1 cellular context compared by ENCODE assay signal in the genomic region with DNA sequence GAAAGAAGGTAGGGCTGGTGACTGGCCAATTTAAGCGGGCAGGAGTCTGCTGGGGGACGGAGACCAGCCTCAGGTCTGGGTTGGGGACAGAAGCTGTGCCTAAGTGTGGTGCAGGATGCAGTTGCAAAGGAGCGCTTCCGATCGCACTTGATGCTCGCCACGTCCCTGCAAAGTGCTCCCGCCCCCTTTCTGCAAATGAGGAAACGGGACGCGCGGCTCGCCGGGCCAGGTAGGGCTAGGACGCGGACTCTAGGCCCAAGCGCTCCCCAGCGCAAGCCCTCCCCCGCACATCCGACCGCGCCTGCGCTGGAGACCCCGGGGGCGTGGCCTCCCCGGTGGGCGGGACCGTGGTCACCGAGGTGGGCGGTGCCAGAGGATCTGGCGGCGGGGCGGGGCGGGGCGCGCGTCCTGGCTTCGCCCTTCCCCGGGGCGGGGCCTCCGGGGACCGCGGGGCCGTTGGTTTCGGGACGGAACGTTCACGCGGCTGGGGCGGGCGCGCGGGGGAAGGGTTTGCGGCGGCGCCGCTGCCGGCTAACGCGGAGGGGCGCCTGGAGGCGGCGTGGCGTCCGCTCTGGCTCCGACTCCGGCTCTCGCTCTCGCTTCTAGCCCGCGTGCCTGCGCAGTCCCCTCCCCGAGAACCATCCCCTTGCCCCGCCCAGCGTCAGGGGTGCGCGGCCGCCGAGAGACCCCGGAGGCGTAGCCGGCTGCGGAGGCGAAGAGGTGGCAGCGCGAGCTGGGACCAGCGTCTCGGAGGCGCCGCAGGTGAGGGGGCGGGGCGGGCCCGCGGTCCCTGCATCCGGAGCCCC.
TF ChIP-seq lines count a peak whose summit lies in the region.

A gene (plus strand): TSS at position 513 of the 806 bp plus-strand sequence. CDS start 12,446 bp downstream, outside the sequence.

TF ChIP-seq in HepG2, 621 proteins besides CTCF, POLR2A, EP300 and RAD21 (continued from another document):
- TF ChIP-seq, protein P1, sequence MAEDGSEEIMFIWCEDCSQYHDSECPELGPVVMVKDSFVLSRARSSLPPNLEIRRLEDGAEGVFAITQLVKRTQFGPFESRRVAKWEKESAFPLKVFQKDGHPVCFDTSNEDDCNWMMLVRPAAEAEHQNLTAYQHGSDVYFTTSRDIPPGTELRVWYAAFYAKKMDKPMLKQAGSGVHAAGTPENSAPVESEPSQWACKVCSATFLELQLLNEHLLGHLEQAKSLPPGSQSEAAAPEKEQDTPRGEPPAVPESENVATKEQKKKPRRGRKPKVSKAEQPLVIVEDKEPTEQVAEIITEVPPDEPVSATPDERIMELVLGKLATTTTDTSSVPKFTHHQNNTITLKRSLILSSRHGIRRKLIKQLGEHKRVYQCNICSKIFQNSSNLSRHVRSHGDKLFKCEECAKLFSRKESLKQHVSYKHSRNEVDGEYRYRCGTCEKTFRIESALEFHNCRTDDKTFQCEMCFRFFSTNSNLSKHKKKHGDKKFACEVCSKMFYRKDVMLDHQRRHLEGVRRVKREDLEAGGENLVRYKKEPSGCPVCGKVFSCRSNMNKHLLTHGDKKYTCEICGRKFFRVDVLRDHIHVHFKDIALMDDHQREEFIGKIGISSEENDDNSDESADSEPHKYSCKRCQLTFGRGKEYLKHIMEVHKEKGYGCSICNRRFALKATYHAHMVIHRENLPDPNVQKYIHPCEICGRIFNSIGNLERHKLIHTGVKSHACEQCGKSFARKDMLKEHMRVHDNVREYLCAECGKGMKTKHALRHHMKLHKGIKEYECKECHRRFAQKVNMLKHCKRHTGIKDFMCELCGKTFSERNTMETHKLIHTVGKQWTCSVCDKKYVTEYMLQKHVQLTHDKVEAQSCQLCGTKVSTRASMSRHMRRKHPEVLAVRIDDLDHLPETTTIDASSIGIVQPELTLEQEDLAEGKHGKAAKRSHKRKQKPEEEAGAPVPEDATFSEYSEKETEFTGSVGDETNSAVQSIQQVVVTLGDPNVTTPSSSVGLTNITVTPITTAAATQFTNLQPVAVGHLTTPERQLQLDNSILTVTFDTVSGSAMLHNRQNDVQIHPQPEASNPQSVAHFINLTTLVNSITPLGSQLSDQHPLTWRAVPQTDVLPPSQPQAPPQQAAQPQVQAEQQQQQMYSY (CRISPR knock-in tag; IDR thresholded peaks at IDR 0.05) = no peak
- no peak for TF ChIP-seq MEIS1 (CRISPR knock-in tag; IDR thresholded peaks at IDR 0.05; ENCODE audit: borderline replicate concordance)
- TF ChIP-seq, protein P2, sequence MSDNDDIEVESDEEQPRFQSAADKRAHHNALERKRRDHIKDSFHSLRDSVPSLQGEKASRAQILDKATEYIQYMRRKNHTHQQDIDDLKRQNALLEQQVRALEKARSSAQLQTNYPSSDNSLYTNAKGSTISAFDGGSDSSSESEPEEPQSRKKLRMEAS (IDR thresholded peaks at IDR 0.05) = peak; percentile 82; the same call in 1 of the 2 replicates
- no peak for TF ChIP-seq KDM1A (CRISPR knock-in tag; IDR thresholded peaks at IDR 0.05)
- no peak for TF ChIP-seq RAD51 (IDR thresholded peaks at IDR 0.05; ENCODE audit: borderline replicate concordance)
- no peak for TF ChIP-seq FOXJ3 (CRISPR knock-in tag; IDR thresholded peaks at IDR 0.05; ENCODE audit: borderline replicate concordance)
- TF ChIP-seq ZNF337 (CRISPR knock-in tag; IDR thresholded peaks at IDR 0.05; ENCODE audit: borderline replicate concordance, low read depth) = no peak
- peak; percentile 97 for TF ChIP-seq ZNF564 (CRISPR knock-in tag; IDR thresholded peaks at IDR 0.05)
- TF ChIP-seq TBP (CRISPR knock-in tag; IDR thresholded peaks at IDR 0.05) = no peak
- peak; percentile 60 for TF ChIP-seq NR2C2 (CRISPR knock-in tag; IDR thresholded peaks at IDR 0.05; ENCODE audit: borderline replicate concordance)
- no peak for TF ChIP-seq HNRNPL (IDR thresholded peaks at IDR 0.05; ENCODE audit: low read depth, low read length)
- TF ChIP-seq ZFP36L2 (CRISPR knock-in tag; IDR thresholded peaks at IDR 0.05) = no peak
- TF ChIP-seq TMF1 (CRISPR knock-in tag; IDR thresholded peaks at IDR 0.05; ENCODE audit: low read depth) = no peak; the same call in 1 of the 2 replicates
- TF ChIP-seq, protein P3, sequence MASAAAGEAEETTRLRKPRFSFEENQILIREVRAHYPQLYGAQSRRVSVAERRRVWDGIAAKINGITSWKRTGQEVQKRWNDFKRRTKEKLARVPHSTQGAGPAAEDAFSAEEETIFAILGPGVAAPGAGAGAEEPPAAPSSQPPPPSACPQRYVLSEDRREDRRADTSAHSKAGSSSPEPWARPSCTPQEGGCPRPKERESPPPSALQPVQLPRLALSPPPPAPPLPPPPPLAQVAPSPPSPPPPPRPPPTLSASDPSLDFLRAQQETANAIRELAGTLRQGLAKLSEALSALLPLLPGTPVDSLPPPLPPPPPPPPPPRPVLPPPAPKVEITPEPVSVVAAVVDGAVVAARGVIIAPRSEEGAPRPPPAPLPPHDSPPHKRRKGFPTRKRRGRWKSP (CRISPR knock-in tag; IDR thresholded peaks at IDR 0.05) = peak; percentile 78; the same call in 1 of the 2 replicates
- no peak for TF ChIP-seq NFATC3 (CRISPR knock-in tag; IDR thresholded peaks at IDR 0.05)
- TF ChIP-seq, protein P4, sequence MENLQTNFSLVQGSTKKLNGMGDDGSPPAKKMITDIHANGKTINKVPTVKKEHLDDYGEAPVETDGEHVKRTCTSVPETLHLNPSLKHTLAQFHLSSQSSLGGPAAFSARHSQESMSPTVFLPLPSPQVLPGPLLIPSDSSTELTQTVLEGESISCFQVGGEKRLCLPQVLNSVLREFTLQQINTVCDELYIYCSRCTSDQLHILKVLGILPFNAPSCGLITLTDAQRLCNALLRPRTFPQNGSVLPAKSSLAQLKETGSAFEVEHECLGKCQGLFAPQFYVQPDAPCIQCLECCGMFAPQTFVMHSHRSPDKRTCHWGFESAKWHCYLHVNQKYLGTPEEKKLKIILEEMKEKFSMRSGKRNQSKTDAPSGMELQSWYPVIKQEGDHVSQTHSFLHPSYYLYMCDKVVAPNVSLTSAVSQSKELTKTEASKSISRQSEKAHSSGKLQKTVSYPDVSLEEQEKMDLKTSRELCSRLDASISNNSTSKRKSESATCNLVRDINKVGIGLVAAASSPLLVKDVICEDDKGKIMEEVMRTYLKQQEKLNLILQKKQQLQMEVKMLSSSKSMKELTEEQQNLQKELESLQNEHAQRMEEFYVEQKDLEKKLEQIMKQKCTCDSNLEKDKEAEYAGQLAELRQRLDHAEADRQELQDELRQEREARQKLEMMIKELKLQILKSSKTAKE (CRISPR knock-in tag; IDR thresholded peaks at IDR 0.05; ENCODE audit: borderline replicate concordance) = peak; percentile 34; the same call in 1 of the 2 replicates
